In genomic region chr2:226286916-226287315, GRCh38 we compare ENCODE assay signal across 10 cellular contexts.
"Had no signal": no experiment of that assay in that cellular context is flagged by ENCODE, and none has a peak within 500 bp of the region (broad histone marks: within the 10 kb centered on the region; RNA-seq: fewer than 3 reads in every experiment).

No MANE protein-coding gene starts in this region.

- H3K9ac ChIP-seq: GM23248 had no signal

- FAIRE-seq: K562 had no signal

- DNase-seq: GM23248, GOT3, H7, HFFc6, IMR-90, KG1 had no signal

- H3K27ac ChIP-seq: GM23248, HL-60 had no signal

- H3K27ac Mint-ChIP-seq: HFFc6 had no signal

- H3K36me3 ChIP-seq: HAP-1 had no signal

- H3K4me1 ChIP-seq: HAP-1 had no signal

- H3K9me3 ChIP-seq: HAP-1 had no signal

- ATAC-seq: HCT116, K562 had no signal

- H3K4me3 ChIP-seq: GM23248, HAP-1, K562 had no signal

- H2AFZ ChIP-seq: GM23248 had no signal

- H3K4me3 Mint-ChIP-seq: HFFc6 had no signal
